Comparison of ENCODE assay signal across 17 cellular contexts in genomic region chr11:97574976-97575665, GRCh38.
DNase-seq lines count a peak whose midpoint lies in the region; ATAC-seq, FAIRE-seq and TF ChIP-seq lines count a peak whose summit lies in the region.
"Had no signal": no experiment of that assay in that cellular context is flagged by ENCODE, and none has a peak within 500 bp of the region (broad histone marks: within the 10 kb centered on the region; RNA-seq: fewer than 3 reads in every experiment).

No MANE protein-coding gene starts in this region.

- FAIRE-seq in astrocyte (lab: Jason Lieb, UNC), result no peak
- FAIRE-seq: H1 had no signal

- H2AFZ ChIP-seq in MM.1S (ENCODE audit: low read length), result no peak overlapping the region
- H2AFZ ChIP-seq in astrocyte (ENCODE audit: low read depth, low read length), result no peak overlapping the region

- H3K79me2 ChIP-seq in MM.1S (ENCODE audit: low read length) (no peaks in the 10 kb centered on the region), astrocyte (ENCODE audit: insufficient read depth, low read length) (no peaks in the 10 kb centered on the region)

- H4K20me1 ChIP-seq in MM.1S (ENCODE audit: insufficient read depth, low read length) (no peaks in the 10 kb centered on the region), astrocyte (ENCODE audit: insufficient read depth, low read length) (no peaks in the 10 kb centered on the region)
- H4K20me1 ChIP-seq: BLaER1 had no signal

- H3K4me2 ChIP-seq in MM.1S (ENCODE audit: low read depth, low read length) (peak overlapping the region; percentile 48), astrocyte (ENCODE audit: low read length) (no peak overlapping the region)
- H3K4me2 ChIP-seq: BLaER1 had no signal

- peak overlapping the region; percentile 27 for H3K4me3 ChIP-seq in MM.1S (ENCODE audit: low read length)
- no peak overlapping the region for H3K4me3 ChIP-seq in astrocyte (ENCODE audit: insufficient read depth, low read depth, low read length)
- H3K4me3 ChIP-seq: BLaER1 had no signal

- H3K27ac ChIP-seq in MM.1S (ENCODE audit: low read length), result peak overlapping the region; percentile 75; the same call in 1 of the 2 replicates
- H3K27ac ChIP-seq in astrocyte (ENCODE audit: low read depth, low read length), result no peak overlapping the region
- H3K27ac ChIP-seq: BLaER1, HL-60 had no signal

- H3K9me2 ChIP-seq in MM.1S (replicated peaks; ENCODE audit: insufficient read depth, low read length), result no peaks in the 10 kb centered on the region

- no peaks in the 10 kb centered on the region for H3K9me3 ChIP-seq in MM.1S (replicated peaks; ENCODE audit: insufficient read depth, low read length)
- no peaks in the 10 kb centered on the region for H3K9me3 ChIP-seq in astrocyte (ENCODE audit: insufficient read depth, low read depth, low read length)
- H3K9me3 ChIP-seq: BLaER1 had no signal

- H3K9ac ChIP-seq in MM.1S (ENCODE audit: low read length) (peak overlapping the region; percentile 24; the same call in 1 of the 2 replicates), astrocyte (ENCODE audit: low read length) (no peak overlapping the region)
- H3K9ac ChIP-seq: BLaER1 had no signal

- intact Hi-C loops in Right ventricle myocardium inferior (cut with DNase I), result no loop called here

- TF ChIP-seq CTCF in MM.1S (IDR thresholded peaks at IDR 0.05; ENCODE audit: low read length) (no peak), astrocyte (IDR thresholded peaks at IDR 0.05; ENCODE audit: insufficient read depth, low read depth, low read length) (no peak)

- ATAC-seq in natural killer cell treated with Interleukin-12 subunit alpha and Interleukin-12 subunit beta and Interleukin-15 and Interleukin-18, amount 100 ng/mL, for 72 hours, result no peak
- ATAC-seq in Right ventricle myocardium inferior, result no peak
- ATAC-seq: Panc1 had no signal

- no peak overlapping the region for H3K4me3 Mint-ChIP-seq in astrocyte (ENCODE audit: unreplicated experiment)
- no peak overlapping the region for H3K4me3 Mint-ChIP-seq in natural killer cell treated with Interleukin-12 subunit alpha and Interleukin-12 subunit beta and Interleukin-15 and Interleukin-18, amount 100 ng/mL, for 72 hours
- H3K4me3 Mint-ChIP-seq: CD4-positive, alpha-beta memory T cell had no signal

- peaks cover 5% of the 10 kb centered on the region for H3K9me3 Mint-ChIP-seq in astrocyte (ENCODE audit: unreplicated experiment)
- H3K9me3 Mint-ChIP-seq in natural killer cell treated with Interleukin-12 subunit alpha and Interleukin-12 subunit beta and Interleukin-15 and Interleukin-18, amount 100 ng/mL, for 72 hours, result peaks cover 20% of the 10 kb centered on the region

- DNase-seq in HS-5 (ENCODE audit: low read depth) (peak; percentile 15), MM.1S (peak; percentile 81), astrocyte (ENCODE audit: low read depth) (peak; percentile 28), non-pigmented ciliary epithelial cell (ENCODE audit: low read depth) (peak; percentile 9), Right ventricle myocardium inferior (ENCODE audit: missing footprints) (no peak), G401 (ENCODE audit: low spot score) (no peak)
- DNase-seq in natural killer cell treated with Interleukin-12 subunit alpha and Interleukin-12 subunit beta and Interleukin-15 and Interleukin-18, amount 100 ng/mL, for 72 hours (ENCODE audit: low spot score), result no peak
- DNase-seq: CD4-positive, alpha-beta memory T cell; EL; NCI-H187 treated with DMSO at 0.1 percent for 48 hours; NCI-H345; NCI-H524 treated with DMSO at 0.1 percent for 48 hours; Right ventricle myocardium superior had no signal

- H3K36me3 ChIP-seq in MM.1S (replicated peaks; ENCODE audit: insufficient read depth, low read length) (no peaks in the 10 kb centered on the region), astrocyte (ENCODE audit: insufficient read depth, low read length) (no peaks in the 10 kb centered on the region)
- H3K36me3 ChIP-seq: BLaER1 had no signal

- in situ Hi-C loops in G401 (cut with HindIII; ENCODE audit: low sequenced_read_pairs), result no loop called here

- H3K4me1 ChIP-seq in MM.1S (ENCODE audit: low read length), result peaks cover 25% of the 10 kb centered on the region; the same call in 1 of the 2 replicates
- H3K4me1 ChIP-seq in astrocyte (ENCODE audit: insufficient read depth, low read length), result no peaks in the 10 kb centered on the region

- no peaks in the 10 kb centered on the region for H3K27me3 Mint-ChIP-seq in astrocyte (ENCODE audit: low read depth, unreplicated experiment)
- H3K27me3 Mint-ChIP-seq in natural killer cell treated with Interleukin-12 subunit alpha and Interleukin-12 subunit beta and Interleukin-15 and Interleukin-18, amount 100 ng/mL, for 72 hours, result no peaks in the 10 kb centered on the region
- H3K27me3 Mint-ChIP-seq: CD4-positive, alpha-beta memory T cell had no signal

- H3F3A ChIP-seq in MM.1S (ENCODE audit: insufficient read depth, low read length), result peaks cover 12% of the 10 kb centered on the region

- H3K27ac Mint-ChIP-seq in astrocyte (ENCODE audit: unreplicated experiment), result no peak overlapping the region
- no peak overlapping the region for H3K27ac Mint-ChIP-seq in natural killer cell treated with Interleukin-12 subunit alpha and Interleukin-12 subunit beta and Interleukin-15 and Interleukin-18, amount 100 ng/mL, for 72 hours
- H3K27ac Mint-ChIP-seq: CD4-positive, alpha-beta memory T cell had no signal

- H3K27me3 ChIP-seq in MM.1S (replicated peaks; ENCODE audit: insufficient read depth, low read length) (no peaks in the 10 kb centered on the region), astrocyte (ENCODE audit: insufficient read depth, low read length) (no peaks in the 10 kb centered on the region)
- H3K27me3 ChIP-seq: BLaER1 had no signal

- peaks cover 2% of the 10 kb centered on the region for H3K4me1 Mint-ChIP-seq in astrocyte (ENCODE audit: low read depth, unreplicated experiment)
- H3K4me1 Mint-ChIP-seq in natural killer cell treated with Interleukin-12 subunit alpha and Interleukin-12 subunit beta and Interleukin-15 and Interleukin-18, amount 100 ng/mL, for 72 hours (ENCODE audit: low read depth in 2 of 2), result no peaks in the 10 kb centered on the region
- H3K4me1 Mint-ChIP-seq: CD4-positive, alpha-beta memory T cell had no signal

- no peaks in the 10 kb centered on the region for H3K36me3 Mint-ChIP-seq in astrocyte (ENCODE audit: low read depth, unreplicated experiment)
- peaks cover 6% of the 10 kb centered on the region for H3K36me3 Mint-ChIP-seq in natural killer cell treated with Interleukin-12 subunit alpha and Interleukin-12 subunit beta and Interleukin-15 and Interleukin-18, amount 100 ng/mL, for 72 hours
- H3K36me3 Mint-ChIP-seq: CD4-positive, alpha-beta memory T cell had no signal

Comparison
In these comparisons a context has a peak if more than half of its experiments do, and no peak if none do; other contexts are left out.
1. DNase-seq: peak in HS-5 (single experiment), MM.1S (single experiment), astrocyte (single experiment) and non-pigmented ciliary epithelial cell (single experiment); none in natural killer cell treated with Interleukin-12 subunit alpha and Interleukin-12 subunit beta and Interleukin-15 and Interleukin-18, amount 100 ng/mL, for 72 hours (single experiment), Right ventricle myocardium inferior (single experiment) and G401 (single experiment).